Comparison of ENCODE assay signal across 1 cellular context in the genomic region with DNA sequence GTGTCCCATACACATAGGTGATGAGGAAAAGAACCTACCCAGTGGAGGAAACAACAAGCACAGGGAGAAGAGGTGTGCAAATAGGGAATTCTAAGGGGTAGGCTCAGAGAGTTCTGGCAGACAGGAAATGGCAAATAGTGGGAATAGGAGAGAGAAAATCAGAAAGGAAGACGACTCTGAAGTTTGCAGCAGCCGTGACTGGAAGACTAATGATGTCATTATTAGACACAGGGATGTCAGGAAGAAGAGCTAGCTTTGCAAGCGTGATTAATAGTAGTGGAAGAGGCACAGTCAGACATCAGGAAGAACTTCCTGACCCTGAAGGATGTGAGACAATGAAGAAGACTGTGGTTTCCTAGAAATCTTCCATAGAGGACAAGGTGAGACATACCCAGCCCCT.
TF ChIP-seq lines count a peak whose summit lies in the region.

No MANE protein-coding gene starts in this region.

TF ChIP-seq in HepG2, 621 proteins besides CTCF, POLR2A, EP300 and RAD21:
- TF ChIP-seq ATF7 (IDR thresholded peaks at IDR 0.05) (peak; percentile 84), ATF7 (CRISPR knock-in tag; IDR thresholded peaks at IDR 0.05) (no peak)
- TF ChIP-seq, protein P1, sequence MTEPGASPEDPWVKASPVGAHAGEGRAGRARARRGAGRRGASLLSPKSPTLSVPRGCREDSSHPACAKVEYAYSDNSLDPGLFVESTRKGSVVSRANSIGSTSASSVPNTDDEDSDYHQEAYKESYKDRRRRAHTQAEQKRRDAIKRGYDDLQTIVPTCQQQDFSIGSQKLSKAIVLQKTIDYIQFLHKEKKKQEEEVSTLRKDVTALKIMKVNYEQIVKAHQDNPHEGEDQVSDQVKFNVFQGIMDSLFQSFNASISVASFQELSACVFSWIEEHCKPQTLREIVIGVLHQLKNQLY (CRISPR knock-in tag; IDR thresholded peaks at IDR 0.05), result no peak
